ENCODE assay signal across 19 cellular contexts in genomic region chr13:23703241-23703640, GRCh38.
DNase-seq lines count a peak whose midpoint lies in the region; ATAC-seq, FAIRE-seq and TF ChIP-seq lines count a peak whose summit lies in the region.
"Had no signal": no experiment of that assay in that cellular context is flagged by ENCODE, and none has a peak within 500 bp of the region (broad histone marks: within the 10 kb centered on the region; RNA-seq: fewer than 3 reads in every experiment).

No MANE protein-coding gene starts in this region.

- dilution Hi-C loops in endothelial cell of umbilical vein (cut with MboI; ENCODE audit: extremely low pct_ligation_motif_present, low sequenced_read_pairs) (no loop called here), mammary epithelial cell (cut with HindIII; ENCODE audit: low sequenced_read_pairs) (no loop called here)

- BruUV-seq in endothelial cell of umbilical vein (replicated peaks; lab: Mats Ljungman, UMichigan) = no TSS peak
- no TSS peak for BruUV-seq in mammary epithelial cell (replicated peaks; lab: Mats Ljungman, UMichigan)

- peaks cover 62% of the 10 kb centered on the region for H3K4me1 Mint-ChIP-seq in nephron
- H3K4me1 Mint-ChIP-seq: central memory CD8-positive, alpha-beta T cell; naive thymus-derived CD8-positive, alpha-beta T cell had no signal

- no peak for TF ChIP-seq CTCF in endothelial cell of umbilical vein (IDR thresholded peaks at IDR 0.05; ENCODE audit: extremely low read depth in 1 of 2, insufficient read depth in 1 of 2, low read depth in 1 of 2, low read length in 2 of 2)
- no peak for TF ChIP-seq CTCF in nephron (IDR thresholded peaks at IDR 0.05; ENCODE audit: unreplicated experiment in 3 of 3)
- TF ChIP-seq CTCF in mammary epithelial cell (conservative IDR thresholded peaks at IDR 0.05 in 1 of 2, IDR thresholded peaks at IDR 0.05 in 1 of 2; ENCODE audit: extremely low read depth in 1 of 2, insufficient read depth in 1 of 2, low read depth in 1 of 2, low read length in 2 of 2) = no peak

- no peak overlapping the region for H3K4me3 Mint-ChIP-seq in nephron
- H3K4me3 Mint-ChIP-seq: CD4-positive, alpha-beta T cell; central memory CD8-positive, alpha-beta T cell; memory B cell; naive thymus-derived CD8-positive, alpha-beta T cell had no signal

- CTCF ChIA-PET in endothelial cell of umbilical vein (lab: Charles Lee) = interaction anchor here (1.2 to 1.9 kb wide), 3 partner anchors 10 to 155 kb away, joined by 3 to 9 read pairs (median 3); no protein-coding TSS in a partner anchor
- CTCF ChIA-PET in mammary epithelial cell (lab: Charles Lee; ENCODE audit: low non-redundant PET) = no interaction called here

- DNase-seq in left ventricle myocardium superior (peak; percentile 51), left cardiac atrium (no peak), endothelial cell of umbilical vein (ENCODE audit: low read depth, low spot score) (peak; percentile 11), aorta (no peak), mammary epithelial cell (no peak), MV-4-11 (lab: John Stamatoyannopoulos, UW) (no peak)
- DNase-seq in activated CD4-positive, alpha-beta T cell treated with anti-CD3 and anti-CD28 coated beads for 48 hours = no peak
- DNase-seq: amniotic stem cell; CD4-positive, alpha-beta T cell; DMS53; effector CD4-positive, alpha-beta T cell; naive thymus-derived CD8-positive, alpha-beta T cell; NCI-H187 treated with DMSO at 0.1 percent for 48 hours; NCI-H446 treated with DMSO at 0.1 percent for 48 hours; T-helper 1 cell had no signal

- H3K27ac ChIP-seq in endothelial cell of umbilical vein (ENCODE audit: insufficient read depth, low read depth, low read length) (no peak overlapping the region), aorta (ENCODE audit: low read depth in 1 of 2, low read length in 2 of 2) (no peak overlapping the region), mammary epithelial cell (ENCODE audit: insufficient read depth, low read depth, low read length) (no peak overlapping the region)
- H3K27ac ChIP-seq: hepatocyte had no signal

- H3K9me3 ChIP-seq in endothelial cell of umbilical vein (replicated peaks; ENCODE audit: control insufficient read depth, insufficient read depth, low read length) = no peaks in the 10 kb centered on the region
- no peaks in the 10 kb centered on the region for H3K9me3 ChIP-seq in aorta (ENCODE audit: control insufficient read depth, low read length)
- H3K9me3 ChIP-seq in mammary epithelial cell (replicated peaks; ENCODE audit: insufficient read depth, low read length) = no peaks in the 10 kb centered on the region

- H4K20me1 ChIP-seq in endothelial cell of umbilical vein (replicated peaks; ENCODE audit: control insufficient read depth, extremely low read depth, insufficient read depth, low read length) (no peaks in the 10 kb centered on the region), mammary epithelial cell (ENCODE audit: insufficient read depth, low read length) (no peaks in the 10 kb centered on the region)

- no peaks in the 10 kb centered on the region for H3K9me1 ChIP-seq in endothelial cell of umbilical vein (replicated peaks; ENCODE audit: control insufficient read depth, extremely low read depth, insufficient read depth, low read length)

- WGBS in aorta, 2 donors = 60% methylated on average over 6 of the region's 6 CpGs
- 48% methylated on average over 5 of the region's 6 CpGs for WGBS in mammary epithelial cell (ENCODE audit: low coverage, missing lambda C conversion rate)

- H3K27me3 ChIP-seq in endothelial cell of umbilical vein (ENCODE audit: control insufficient read depth in 2 of 2, insufficient read depth in 2 of 2, low read length in 2 of 2) (peaks cover 0 to 4% of the 10 kb centered on the region in 2 experiments), aorta (ENCODE audit: control insufficient read depth in 1 of 2, insufficient read depth in 2 of 2, low read length in 1 of 2) (no peaks in the 10 kb centered on the region), mammary epithelial cell (ENCODE audit: insufficient read depth, low read length) (no peaks in the 10 kb centered on the region)
- H3K27me3 ChIP-seq: hepatocyte had no signal

- H3K36me3 ChIP-seq in endothelial cell of umbilical vein (ENCODE audit: control insufficient read depth in 2 of 2, extremely low read depth in 1 of 2, insufficient read depth in 2 of 2, low read length in 2 of 2) (no peaks in the 10 kb centered on the region), aorta (ENCODE audit: control insufficient read depth in 1 of 2, insufficient read depth in 2 of 2, low read length in 1 of 2) (no peaks in the 10 kb centered on the region), mammary epithelial cell (ENCODE audit: insufficient read depth, low read length) (no peaks in the 10 kb centered on the region)

- H3K27me3 Mint-ChIP-seq in nephron (ENCODE audit: low read depth) = peaks cover 3% of the 10 kb centered on the region
- H3K27me3 Mint-ChIP-seq: CD4-positive, alpha-beta T cell; naive thymus-derived CD8-positive, alpha-beta T cell had no signal

- peak overlapping the region; percentile 66 to 73 (median 72) for H3K27ac Mint-ChIP-seq in nephron
- H3K27ac Mint-ChIP-seq: CD4-positive, alpha-beta T cell; memory B cell; naive thymus-derived CD8-positive, alpha-beta T cell had no signal

- H3K4me3 ChIP-seq in endothelial cell of umbilical vein (replicated peaks in 1 of 3; ENCODE audit: insufficient read depth in 1 of 3, low read depth in 1 of 3, low read length in 3 of 3) (no peak overlapping the region), aorta (ENCODE audit: low read length in 2 of 2) (no peak overlapping the region), mammary epithelial cell (replicated peaks in 1 of 3; ENCODE audit: insufficient read depth in 1 of 3, low read depth in 2 of 3, low read length in 3 of 3) (no peak overlapping the region)
- H3K4me3 ChIP-seq: hepatocyte had no signal

- ATAC-seq in left ventricle myocardium superior = peak; percentile 28
- ATAC-seq in left cardiac atrium = no peak
- ATAC-seq in aorta (ENCODE audit: low FRiP score) = peak; percentile 49
- ATAC-seq: naive thymus-derived CD8-positive, alpha-beta T cell had no signal

- no peak overlapping the region for H3K4me2 ChIP-seq in endothelial cell of umbilical vein (ENCODE audit: insufficient read depth, low read length)
- no peak overlapping the region for H3K4me2 ChIP-seq in mammary epithelial cell (ENCODE audit: insufficient read depth, low read depth, low read length)
- H3K4me2 ChIP-seq: hepatocyte had no signal

- H3K9ac ChIP-seq in endothelial cell of umbilical vein (replicated peaks; ENCODE audit: extremely low read depth, insufficient read depth, low read length) (no peak overlapping the region), mammary epithelial cell (ENCODE audit: insufficient read depth, low read length) (no peak overlapping the region)

- no peaks in the 10 kb centered on the region for H3K79me2 ChIP-seq in endothelial cell of umbilical vein (ENCODE audit: control insufficient read depth, insufficient read depth, low read length)
- no peaks in the 10 kb centered on the region for H3K79me2 ChIP-seq in mammary epithelial cell (ENCODE audit: insufficient read depth, low read length)
- H3K79me2 ChIP-seq: hepatocyte had no signal

- H2AFZ ChIP-seq in endothelial cell of umbilical vein (ENCODE audit: low read depth, low read length) (no peak overlapping the region), mammary epithelial cell (ENCODE audit: low read depth, low read length) (no peak overlapping the region)
- H2AFZ ChIP-seq: hepatocyte had no signal

- TF ChIP-seq POLR2A in endothelial cell of umbilical vein (IDR thresholded peaks at IDR 0.05; ENCODE audit: low read depth, low read length) = no peak

- intact Hi-C loops in left ventricle myocardium superior (cut with micrococcal nuclease) (no loop called here), left cardiac atrium (cut with DNase I) (no loop called here), endothelial cell of umbilical vein (cut with micrococcal nuclease) (no loop called here), aorta (cut with DNase I) (no loop called here), mammary epithelial cell (cut with micrococcal nuclease) (no loop called here)

- no peak for FAIRE-seq in endothelial cell of umbilical vein (lab: Jason Lieb, UNC)

- in situ Hi-C loops in mammary epithelial cell (cut with MboI; ENCODE audit: low sequenced_read_pairs in 2 of 2) = no loop called here

- H3K9me3 Mint-ChIP-seq in nephron = no peaks in the 10 kb centered on the region
- H3K9me3 Mint-ChIP-seq: CD4-positive, alpha-beta T cell; central memory CD8-positive, alpha-beta T cell; memory B cell; naive thymus-derived CD8-positive, alpha-beta T cell had no signal

- no peaks in the 10 kb centered on the region for H3K36me3 Mint-ChIP-seq in nephron (ENCODE audit: low read depth)
- H3K36me3 Mint-ChIP-seq: memory B cell; naive thymus-derived CD8-positive, alpha-beta T cell had no signal

- no peaks in the 10 kb centered on the region for H3K4me1 ChIP-seq in endothelial cell of umbilical vein (ENCODE audit: control insufficient read depth, extremely low read depth, insufficient read depth, low read length)
- no peaks in the 10 kb centered on the region for H3K4me1 ChIP-seq in aorta (ENCODE audit: control insufficient read depth in 1 of 2, insufficient read depth in 2 of 2, low read length in 2 of 2)
- H3K4me1 ChIP-seq in mammary epithelial cell (ENCODE audit: insufficient read depth, low read length) = no peaks in the 10 kb centered on the region

- POLR2A ChIA-PET in endothelial cell of umbilical vein (lab: Charles Lee) = no interaction called here

TF ChIP-seq in endothelial cell of umbilical vein, 7 proteins besides CTCF, POLR2A, EP300 and RAD21:
- no peak for TF ChIP-seq MAX (IDR thresholded peaks at IDR 0.05; ENCODE audit: insufficient read depth, insufficient read length)
- no peak for TF ChIP-seq MYC (IDR thresholded peaks at IDR 0.05; ENCODE audit: low read depth, low read length)
- TF ChIP-seq GATA2 (IDR thresholded peaks at IDR 0.05; ENCODE audit: insufficient read depth, insufficient read length, low read depth, low read length) = no peak
- no peak for TF ChIP-seq FOS (IDR thresholded peaks at IDR 0.05; ENCODE audit: borderline replicate concordance, insufficient read depth, low read length)
- TF ChIP-seq JUN (IDR thresholded peaks at IDR 0.05; ENCODE audit: borderline replicate concordance, insufficient read depth, insufficient read length, low read depth) = no peak
- no peak for TF ChIP-seq POLR2AphosphoS5 (IDR thresholded peaks at IDR 0.05; ENCODE audit: insufficient read depth, low read depth, low read length)
- no peak for TF ChIP-seq EZH2 (IDR thresholded peaks at IDR 0.05; ENCODE audit: borderline replicate concordance, low read depth, low read length, severe bottlenecking)

Comparison
In these comparisons a context has a peak if more than half of its experiments do, and no peak if none do; other contexts are left out.
1. ATAC-seq: peak in left ventricle myocardium superior (single experiment) and aorta (single experiment); none in left cardiac atrium (0 of 2).
2. DNase-seq: peak in left ventricle myocardium superior (single experiment) and endothelial cell of umbilical vein (single experiment); none in left cardiac atrium (single experiment), aorta (0 of 2), mammary epithelial cell (single experiment), activated CD4-positive, alpha-beta T cell treated with anti-CD3 and anti-CD28 coated beads for 48 hours (single experiment) and MV-4-11 (single experiment).